Comparison of ENCODE assay signal across 8 cellular contexts in genomic region chr17:52383493-52384100, GRCh38.
DNase-seq lines count a peak whose midpoint lies in the region; TF ChIP-seq lines count a peak whose summit lies in the region.
"Had no signal": no experiment of that assay in that cellular context is flagged by ENCODE, and none has a peak within 500 bp of the region (broad histone marks: within the 10 kb centered on the region; RNA-seq: fewer than 3 reads in every experiment).

No MANE protein-coding gene starts in this region.

- H3K4me1 Mint-ChIP-seq in HFFc6 (ENCODE audit: low read depth) = no peaks in the 10 kb centered on the region
- H3K4me1 Mint-ChIP-seq: activated B cell treated with CpG ODN at 0.5 μM for 24 hours had no signal

- no peaks in the 10 kb centered on the region for H3K9me3 ChIP-seq in ascending aorta
- no peaks in the 10 kb centered on the region for H3K9me3 ChIP-seq in testis

- peak; percentile 60; the same call in 1 of the 2 replicates for TF ChIP-seq CTCF in HFFc6 (IDR thresholded peaks at IDR 0.05)
- TF ChIP-seq CTCF in ascending aorta (IDR thresholded peaks at IDR 0.05) = peak; percentile 10 to 53 (median 25)
- TF ChIP-seq CTCF in testis (IDR thresholded peaks at IDR 0.05) = peak; percentile 30 to 55 (median 49)

- H3K27ac Mint-ChIP-seq in HFFc6 = no peak overlapping the region
- H3K27ac Mint-ChIP-seq: activated B cell treated with CpG ODN at 0.5 μM for 24 hours had no signal

- H3K27me3 ChIP-seq in ascending aorta (no peaks in the 10 kb centered on the region), testis (no peaks in the 10 kb centered on the region)

- no peak overlapping the region for H3K4me3 Mint-ChIP-seq in HFFc6
- H3K4me3 Mint-ChIP-seq: activated B cell treated with CpG ODN at 0.5 μM for 24 hours had no signal

- no peak for TF ChIP-seq POLR2A in testis (IDR thresholded peaks at IDR 0.05)

- no peaks in the 10 kb centered on the region for H3K27me3 Mint-ChIP-seq in HFFc6 (ENCODE audit: insufficient read depth)
- H3K27me3 Mint-ChIP-seq: activated B cell treated with CpG ODN at 0.5 μM for 24 hours had no signal

- intact Hi-C loops in ascending aorta (cut with DNase I) = loop anchor here (10.0 kb wide), 1 partner anchor 59 kb away; no protein-coding TSS in a partner anchor
- intact Hi-C loops in testis (cut with DNase I; ENCODE audit: low total_unique reads) = no loop called here

- 0 out of 2 replicates have a peak, but pooled peaks cover 4% of the 10 kb centered on the region for H3K36me3 Mint-ChIP-seq in HFFc6 (ENCODE audit: low read depth)

- H3K9me3 Mint-ChIP-seq in HFFc6 = peaks cover 68% of the 10 kb centered on the region

- H3K4me3 ChIP-seq in ascending aorta = no peak overlapping the region
- H3K4me3 ChIP-seq in testis = no peak overlapping the region

- DNase-seq in GF-D8 (lab: John Stamatoyannopoulos, UW) (peak; percentile 1), HFFc6 (no peak), NCI-H345 (lab: John Stamatoyannopoulos, UW) (peak; percentile 69), ascending aorta (ENCODE audit: low spot score in 2 of 2) (no peak), iris pigment epithelial cell (ENCODE audit: low read depth) (peak; percentile 25), testis (peak; percentile 84), NCI-H2227 treated with DMSO at 0.1 percent for 48 hours (lab: John Stamatoyannopoulos, UW) (no peak)
- DNase-seq: activated B cell treated with CpG ODN at 0.5 μM for 24 hours had no signal

- no peaks in the 10 kb centered on the region for H3K36me3 ChIP-seq in ascending aorta
- no peaks in the 10 kb centered on the region for H3K36me3 ChIP-seq in testis (ENCODE audit: low read depth, missing control alignments)

- WGBS in testis, 2 donors = 75 to 76% methylated on average over 4 of the region's 4 CpGs

- H3K4me1 ChIP-seq in ascending aorta (no peaks in the 10 kb centered on the region), testis (no peaks in the 10 kb centered on the region)

- H3K27ac ChIP-seq in ascending aorta (no peak overlapping the region), testis (no peak overlapping the region)

Comparison
In these comparisons a context has a peak if more than half of its experiments do, and no peak if none do; other contexts are left out.
1. DNase-seq: peak in GF-D8 (single experiment), NCI-H345 (single experiment), iris pigment epithelial cell (single experiment) and testis (single experiment); none in HFFc6 (single experiment), ascending aorta (0 of 2) and NCI-H2227 treated with DMSO at 0.1 percent for 48 hours (single experiment).
2. Peak in every context shown above with its lines, with median percentiles within 50 percentile points of each other: CTCF ChIP-seq.